8 cellular contexts compared by ENCODE assay signal in the genomic region with DNA sequence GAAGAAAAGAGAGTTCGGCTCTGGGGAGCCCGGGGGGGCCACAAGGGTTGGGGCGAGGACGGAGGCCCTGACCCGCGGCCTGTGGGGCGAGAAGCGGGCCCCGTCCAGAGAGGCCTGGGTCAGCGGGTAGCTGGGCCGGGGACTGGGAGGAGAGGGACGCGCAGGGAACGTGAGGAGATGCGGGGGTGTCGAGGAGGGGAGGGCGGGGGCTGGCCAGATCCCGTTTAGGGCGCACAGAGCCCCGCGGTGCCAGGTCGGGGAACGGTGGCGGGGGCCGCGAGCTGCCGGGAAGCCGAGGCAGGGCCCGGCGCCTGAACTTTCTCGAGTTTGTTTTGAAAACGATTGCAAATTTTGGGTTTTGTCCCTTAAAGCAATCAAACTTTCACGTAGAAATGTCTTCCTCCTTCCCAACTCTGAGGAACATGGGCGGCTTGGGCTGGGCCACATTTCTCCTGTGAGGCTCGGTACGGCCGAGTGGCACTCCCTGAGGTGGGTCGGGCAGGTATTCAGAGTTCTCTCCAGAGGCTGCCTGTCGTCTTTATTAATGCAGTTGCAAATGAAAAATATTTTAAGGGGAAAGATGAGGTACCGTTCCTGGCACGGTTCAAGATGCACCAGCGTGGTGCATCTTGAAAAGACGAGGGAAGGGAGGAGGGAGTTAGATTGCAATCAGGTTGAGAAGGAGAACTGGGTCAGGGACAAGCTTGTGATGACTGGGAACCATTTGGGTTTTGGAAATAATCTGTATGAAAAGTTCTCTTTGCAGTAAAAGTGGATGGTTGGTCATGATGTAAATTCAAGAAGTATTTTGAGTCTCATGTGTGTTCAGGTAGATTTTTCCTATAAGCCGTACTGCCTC. TPM values are rescaled to one million over a fixed set of nuclear protein-coding genes. Genes with fewer than 3 reads are reported as not detected.
DNase-seq lines count a peak whose midpoint lies in the region; ATAC-seq, FAIRE-seq and TF ChIP-seq lines count a peak whose summit lies in the region.

No MANE protein-coding gene starts in this region.

- no peaks in the 10 kb centered on the region for H3K27me3 ChIP-seq in HUES64 (ENCODE audit: insufficient read depth, low read length)

- intact Hi-C loops in activated CD8-positive, alpha-beta T cell treated with anti-CD3 and anti-CD28 coated beads for 36 hours (cut with micrococcal nuclease), result no loop called here

- H3K9ac ChIP-seq in HUES64 (ENCODE audit: low read depth, low read length), result peak overlapping the region; percentile 84

- peak overlapping the region; percentile 90 for H3K4me3 Mint-ChIP-seq in activated CD8-positive, alpha-beta T cell treated with anti-CD3 and anti-CD28 coated beads for 36 hours
- peak overlapping the region; percentile 95 for H3K4me3 Mint-ChIP-seq in nephron progenitor cell

- ATAC-seq in activated CD8-positive, alpha-beta T cell treated with anti-CD3 and anti-CD28 coated beads for 36 hours, result peak; percentile 15
- ATAC-seq in HG02970 (IDR thresholded peaks at IDR 0.05; ENCODE audit: low FRiP score, unreplicated experiment), result no peak
- no peak for ATAC-seq in GM18861 (IDR thresholded peaks at IDR 0.05; ENCODE audit: unreplicated experiment)

- FAIRE-seq in D721Med (lab: Jason Lieb, UNC), result peak; percentile 44

- 3% methylated on average over 44 of the region's 44 CpGs for WGBS in HUES64

- peak overlapping the region; percentile 98 for H3K4me3 ChIP-seq in HUES64 (ENCODE audit: low read length)
- peak overlapping the region; percentile 92 for H3K4me3 ChIP-seq in fibroblast of mammary gland (ENCODE audit: control insufficient read depth, low read depth, low read length)

- H3K36me3 Mint-ChIP-seq in activated CD8-positive, alpha-beta T cell treated with anti-CD3 and anti-CD28 coated beads for 36 hours (ENCODE audit: low read depth), result peaks cover 6% of the 10 kb centered on the region
- no peaks in the 10 kb centered on the region for H3K36me3 Mint-ChIP-seq in nephron progenitor cell (ENCODE audit: low read depth)

- TF ChIP-seq CTCF in D721Med (IDR thresholded peaks at IDR 0.05; ENCODE audit: insufficient read depth, missing control alignments), result no peak
- TF ChIP-seq CTCF in activated CD8-positive, alpha-beta T cell treated with anti-CD3 and anti-CD28 coated beads for 36 hours (IDR thresholded peaks at IDR 0.05), result no peak
- no peak for TF ChIP-seq CTCF in fibroblast of mammary gland (conservative IDR thresholded peaks at IDR 0.05; ENCODE audit: control insufficient read depth, insufficient read depth, low read depth, low read length)
- TF ChIP-seq CTCF in nephron progenitor cell (IDR thresholded peaks at IDR 0.05), result no peak

- DNase-seq in D721Med (ENCODE audit: insufficient read length, low spot score) (peak; percentile 20), fibroblast of mammary gland (ENCODE audit: low read depth) (peak; percentile 15), nephron progenitor cell (peak; percentile 57), NCI-H187 (lab: John Stamatoyannopoulos, UW) (no peak)
- peak; percentile 47 for DNase-seq in activated CD8-positive, alpha-beta T cell treated with anti-CD3 and anti-CD28 coated beads for 36 hours

- no peaks in the 10 kb centered on the region for H3K36me3 ChIP-seq in HUES64 (ENCODE audit: insufficient read depth, low read length)

- H3K27me3 Mint-ChIP-seq in activated CD8-positive, alpha-beta T cell treated with anti-CD3 and anti-CD28 coated beads for 36 hours, result no peaks in the 10 kb centered on the region
- H3K27me3 Mint-ChIP-seq in nephron progenitor cell (ENCODE audit: low read depth, poor library complexity), result peaks cover 24% of the 10 kb centered on the region

- no peaks in the 10 kb centered on the region for H3K9me3 ChIP-seq in HUES64 (ENCODE audit: insufficient read depth, low read depth, low read length)

- peaks cover 15% of the 10 kb centered on the region for H3K4me1 ChIP-seq in HUES64 (ENCODE audit: insufficient read depth, low read length)

- peak overlapping the region; percentile 89 for H3K27ac Mint-ChIP-seq in activated CD8-positive, alpha-beta T cell treated with anti-CD3 and anti-CD28 coated beads for 36 hours
- H3K27ac Mint-ChIP-seq in nephron progenitor cell, result peak overlapping the region; percentile 20

- peaks cover 26% of the 10 kb centered on the region for H3K4me1 Mint-ChIP-seq in activated CD8-positive, alpha-beta T cell treated with anti-CD3 and anti-CD28 coated beads for 36 hours (ENCODE audit: low read depth)
- peaks cover 38% of the 10 kb centered on the region for H3K4me1 Mint-ChIP-seq in nephron progenitor cell

- H3K27ac ChIP-seq in HUES64 (ENCODE audit: low read depth, low read length), result peak overlapping the region; percentile 80; the same call in 1 of the 2 replicates

- CTCF ChIA-PET in activated CD8-positive, alpha-beta T cell treated with anti-CD3 and anti-CD28 coated beads for 36 hours (lab: Charles Lee), result interaction anchor here (0.9 to 3.2 kb wide), 3 partner anchors 10 to 29 kb away, joined by 3 to 11 read pairs (median 3); no protein-coding TSS in a partner anchor

- H3K9me3 Mint-ChIP-seq in activated CD8-positive, alpha-beta T cell treated with anti-CD3 and anti-CD28 coated beads for 36 hours, result no peaks in the 10 kb centered on the region
- H3K9me3 Mint-ChIP-seq in nephron progenitor cell, result peaks cover 5% of the 10 kb centered on the region

- POLR2A ChIA-PET in activated CD8-positive, alpha-beta T cell treated with anti-CD3 and anti-CD28 coated beads for 36 hours (lab: Charles Lee), result interaction anchor here (1.0 to 1.1 kb wide), 2 partner anchors 8 to 80 kb away, joined by 3 to 4 read pairs; no protein-coding TSS in a partner anchor

RNA-seq across cellular contexts. Expression of gene RNF8, which starts 1.0 kb away (rescaled TPM):
- polyA plus RNA-seq in HUES64 (2013, experiment 1 of 2), result 29.1 TPM
- 28.0 TPM for polyA plus RNA-seq in HUES64 (2013, experiment 2 of 2)
- total RNA-seq in activated CD8-positive, alpha-beta T cell treated with anti-CD3 and anti-CD28 coated beads for 36 hours, result 10 to 100 TPM; 19.8 to 21.1 TPM

Comparison
In these comparisons a context has a peak if more than half of its experiments do, and no peak if none do; other contexts are left out.
1. DNase-seq: peak in D721Med (single experiment), activated CD8-positive, alpha-beta T cell treated with anti-CD3 and anti-CD28 coated beads for 36 hours (single experiment), fibroblast of mammary gland (single experiment) and nephron progenitor cell (single experiment); none in NCI-H187 (0 of 2).